ENCODE assay signal across 8 cellular contexts in the genomic region with DNA sequence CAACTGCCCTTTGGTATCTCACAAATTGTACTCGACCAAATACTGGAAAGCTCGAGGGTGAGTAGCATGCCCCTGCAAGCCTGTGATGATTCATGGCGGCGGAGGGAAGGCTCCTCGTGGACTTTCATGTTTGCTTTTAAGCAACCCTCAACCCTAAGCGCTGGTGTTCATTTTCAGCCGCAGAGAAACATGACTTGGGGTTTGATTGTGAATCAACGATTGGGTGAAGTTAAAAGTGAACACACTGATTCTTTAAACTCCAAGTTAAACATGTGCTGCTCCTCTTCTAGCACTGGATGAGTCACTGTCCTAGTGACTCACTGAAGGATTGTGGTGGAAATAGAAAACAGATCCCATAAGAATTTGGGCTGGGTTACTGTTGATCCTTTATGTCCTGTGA. TPM values are rescaled to one million over a fixed set of nuclear protein-coding genes. Genes with fewer than 3 reads are reported as not detected.
DNase-seq lines count a peak whose midpoint lies in the region; ATAC-seq and TF ChIP-seq lines count a peak whose summit lies in the region.

No MANE protein-coding gene starts in this region.

- H3K27ac ChIP-seq in subcutaneous abdominal adipose tissue (ENCODE audit: low read depth, low read length) = peak overlapping the region; percentile 29

- H3K36me3 ChIP-seq in subcutaneous abdominal adipose tissue (ENCODE audit: control insufficient read depth in 5 of 5, insufficient read depth in 5 of 5, low read length in 5 of 5) = no peaks in the 10 kb centered on the region

- H3K27me3 ChIP-seq in subcutaneous abdominal adipose tissue (ENCODE audit: control insufficient read depth in 5 of 5, insufficient read depth in 4 of 5, low read length in 5 of 5) = no peaks in the 10 kb centered on the region

- no peak for ATAC-seq in HG03039 (IDR thresholded peaks at IDR 0.05; ENCODE audit: unreplicated experiment)
- no peak for ATAC-seq in GM18861 (IDR thresholded peaks at IDR 0.05; ENCODE audit: unreplicated experiment)
- ATAC-seq in HG02763 (IDR thresholded peaks at IDR 0.05; ENCODE audit: unreplicated experiment) = no peak

- no peaks in the 10 kb centered on the region for H3K9me3 ChIP-seq in subcutaneous abdominal adipose tissue (ENCODE audit: control insufficient read depth in 5 of 5, low read length in 5 of 5)

- TF ChIP-seq CTCF in fibroblast of villous mesenchyme (IDR thresholded peaks at IDR 0.05; ENCODE audit: insufficient read depth, low read depth, low read length) = no peak

- H3K9ac ChIP-seq in subcutaneous abdominal adipose tissue (ENCODE audit: low read length in 5 of 5) = no peak overlapping the region

- H3K4me3 ChIP-seq in fibroblast of villous mesenchyme (ENCODE audit: low read depth, low read length) = peak overlapping the region; percentile 13
- H3K4me3 ChIP-seq in subcutaneous abdominal adipose tissue (ENCODE audit: low read depth in 1 of 5, low read length in 5 of 5) = no peak overlapping the region

- peaks cover 0 to 18% (median 0%) of the 10 kb centered on the region in 5 donors for H3K4me1 ChIP-seq in subcutaneous abdominal adipose tissue (ENCODE audit: control insufficient read depth in 5 of 5, insufficient read depth in 5 of 5, low read length in 5 of 5)

- DNase-seq in activated T-cell treated with anti-CD3 and anti-CD28 coated beads for 24 hours (ENCODE audit: low read depth) = peak; percentile 23
- DNase-seq in activated T-cell treated with anti-CD3 and anti-CD28 coated beads, Interleukin-2, amount 50 U/mL, for 1 hour = no peak
- peak; percentile 20 to 76 for DNase-seq in SW 1271 (lab: John Stamatoyannopoulos, UW)
- DNase-seq in fibroblast of villous mesenchyme (ENCODE audit: low read depth) = peak; percentile 97

RNA-seq across cellular contexts. Expression of gene CD109, which starts 8.3 kb away (rescaled TPM):
- total RNA-seq in fibroblast of villous mesenchyme = 27.2 and 43.2 TPM in 2 replicates

RNA-seq across cellular contexts. Expression of gene SLC17A5, which starts 50.5 kb away (rescaled TPM):
- 40.3 and 46.6 TPM in 2 replicates for total RNA-seq in fibroblast of villous mesenchyme
